ENCODE assay signal across 12 cellular contexts in genomic region chr20:60009826-60010616, GRCh38. TPM values are rescaled to one million over a fixed set of nuclear protein-coding genes. Genes with fewer than 3 reads are reported as not detected.
DNase-seq lines count a peak whose midpoint lies in the region; ATAC-seq and TF ChIP-seq lines count a peak whose summit lies in the region.
"Had no signal": no experiment of that assay in that cellular context is flagged by ENCODE, and none has a peak within 500 bp of the region (broad histone marks: within the 10 kb centered on the region; RNA-seq: fewer than 3 reads in every experiment).

No MANE protein-coding gene starts in this region.

- no peaks in the 10 kb centered on the region for H4K20me1 ChIP-seq in OCI-LY3 (ENCODE audit: insufficient read depth, low read length)

- no peak overlapping the region for H3K4me2 ChIP-seq in OCI-LY3 (ENCODE audit: low read length)

- H3K36me3 ChIP-seq in OCI-LY3 (replicated peaks; ENCODE audit: low read depth, low read length) = no peaks in the 10 kb centered on the region
- H3K36me3 ChIP-seq: colonic mucosa had no signal

- H3K4me3 Mint-ChIP-seq in activated naive CD8-positive, alpha-beta T cell = no peak overlapping the region
- H3K4me3 Mint-ChIP-seq in activated naive CD8-positive, alpha-beta T cell treated with anti-CD3 and anti-CD28 coated beads for 36 hours = no peak overlapping the region
- H3K4me3 Mint-ChIP-seq in stimulated activated effector memory CD8-positive, alpha-beta T cell treated with anti-CD3 and anti-CD28 coated beads, Interleukin-12 subunit alpha, Interleukin-12 subunit beta, amount 100 ng/mL, for 72 hours = no peak overlapping the region
- no peak overlapping the region for H3K4me3 Mint-ChIP-seq in activated T-cell treated with anti-CD3 and anti-CD28 coated beads, Interleukin-2, amount 50 U/mL, for 72 hours
- H3K4me3 Mint-ChIP-seq: activated T-cell treated with anti-CD3 and anti-CD28 coated beads, Interleukin-2, amount 50 U/mL, for 24 hours had no signal

- no peaks in the 10 kb centered on the region for H3K4me1 ChIP-seq in OCI-LY3 (ENCODE audit: low read length)
- H3K4me1 ChIP-seq: colonic mucosa had no signal

- DNase-seq in activated naive CD8-positive, alpha-beta T cell treated with anti-CD3 and anti-CD28 coated beads for 36 hours = no peak
- no peak for DNase-seq in fibroblast of villous mesenchyme (ENCODE audit: low read depth)
- DNase-seq in stimulated activated effector memory CD8-positive, alpha-beta T cell treated with anti-CD3 and anti-CD28 coated beads, Interleukin-12 subunit alpha, Interleukin-12 subunit beta, amount 100 ng/mL, for 72 hours (ENCODE audit: low spot score in 2 of 2) = peak in 1 of 2 donors; percentile 41
- no peak for DNase-seq in activated T-cell treated with anti-CD3 and anti-CD28 coated beads, Interleukin-2, amount 50 U/mL, for 72 hours
- no peak for DNase-seq in activated T-cell treated with anti-CD3 and anti-CD28 coated beads, Interleukin-2, amount 50 U/mL, for 48 hours
- DNase-seq: activated T-cell treated with anti-CD3 and anti-CD28 coated beads, Interleukin-2, amount 50 U/mL, for 24 hours; colonic mucosa; NCI-H2029; T-helper 2 cell had no signal

- TF ChIP-seq CTCF in OCI-LY3 (IDR thresholded peaks at IDR 0.05; ENCODE audit: low read depth, low read length) (peak; percentile 55), fibroblast of villous mesenchyme (IDR thresholded peaks at IDR 0.05; ENCODE audit: insufficient read depth, low read depth, low read length) (peak; percentile 27)

- H3K27ac ChIP-seq in OCI-LY3 (ENCODE audit: low read length) = no peak overlapping the region
- H3K27ac ChIP-seq: colonic mucosa had no signal

- H3K79me2 ChIP-seq in OCI-LY3 (ENCODE audit: low read length) = no peaks in the 10 kb centered on the region

- no peaks in the 10 kb centered on the region for H3K9me3 ChIP-seq in OCI-LY3 (ENCODE audit: insufficient read depth, low read length)
- H3K9me3 ChIP-seq: colonic mucosa had no signal

- H3K27me3 Mint-ChIP-seq in activated naive CD8-positive, alpha-beta T cell = no peaks in the 10 kb centered on the region
- H3K27me3 Mint-ChIP-seq in activated naive CD8-positive, alpha-beta T cell treated with anti-CD3 and anti-CD28 coated beads for 36 hours = peaks cover 4% of the 10 kb centered on the region
- H3K27me3 Mint-ChIP-seq in activated T-cell treated with anti-CD3 and anti-CD28 coated beads, Interleukin-2, amount 50 U/mL, for 72 hours (ENCODE audit: low read depth) = peaks cover 7% of the 10 kb centered on the region
- H3K27me3 Mint-ChIP-seq: activated T-cell treated with anti-CD3 and anti-CD28 coated beads, Interleukin-2, amount 50 U/mL, for 24 hours had no signal

- H2AFZ ChIP-seq in OCI-LY3 (ENCODE audit: low read depth, low read length) = no peak overlapping the region

- peaks cover 4% of the 10 kb centered on the region; the same call in 1 of the 2 replicates for H3K27me3 ChIP-seq in OCI-LY3 (ENCODE audit: low read depth, low read length)
- H3K27me3 ChIP-seq: colonic mucosa had no signal

- no peak overlapping the region for H3K9ac ChIP-seq in OCI-LY3 (ENCODE audit: low read length)

- H3K36me3 Mint-ChIP-seq in activated naive CD8-positive, alpha-beta T cell = peaks cover 6% of the 10 kb centered on the region
- H3K36me3 Mint-ChIP-seq in activated naive CD8-positive, alpha-beta T cell treated with anti-CD3 and anti-CD28 coated beads for 36 hours = no peaks in the 10 kb centered on the region
- no peaks in the 10 kb centered on the region for H3K36me3 Mint-ChIP-seq in stimulated activated effector memory CD8-positive, alpha-beta T cell treated with anti-CD3 and anti-CD28 coated beads, Interleukin-12 subunit alpha, Interleukin-12 subunit beta, amount 100 ng/mL, for 72 hours
- H3K36me3 Mint-ChIP-seq in activated T-cell treated with anti-CD3 and anti-CD28 coated beads, Interleukin-2, amount 50 U/mL, for 72 hours (ENCODE audit: insufficient read depth in 2 of 2) = no peaks in the 10 kb centered on the region

- H3K4me3 ChIP-seq in OCI-LY3 (ENCODE audit: low read length) (no peak overlapping the region), fibroblast of villous mesenchyme (ENCODE audit: low read depth, low read length) (no peak overlapping the region)
- H3K4me3 ChIP-seq: colonic mucosa had no signal

- no peaks in the 10 kb centered on the region for H3K9me3 Mint-ChIP-seq in activated naive CD8-positive, alpha-beta T cell (ENCODE audit: low read depth)
- no peaks in the 10 kb centered on the region for H3K9me3 Mint-ChIP-seq in activated naive CD8-positive, alpha-beta T cell treated with anti-CD3 and anti-CD28 coated beads for 36 hours
- no peaks in the 10 kb centered on the region for H3K9me3 Mint-ChIP-seq in stimulated activated effector memory CD8-positive, alpha-beta T cell treated with anti-CD3 and anti-CD28 coated beads, Interleukin-12 subunit alpha, Interleukin-12 subunit beta, amount 100 ng/mL, for 72 hours
- no peaks in the 10 kb centered on the region for H3K9me3 Mint-ChIP-seq in activated T-cell treated with anti-CD3 and anti-CD28 coated beads, Interleukin-2, amount 50 U/mL, for 72 hours
- H3K9me3 Mint-ChIP-seq: activated T-cell treated with anti-CD3 and anti-CD28 coated beads, Interleukin-2, amount 50 U/mL, for 24 hours had no signal

- H3K27ac Mint-ChIP-seq in activated naive CD8-positive, alpha-beta T cell = peak overlapping the region; percentile 9
- H3K27ac Mint-ChIP-seq in activated naive CD8-positive, alpha-beta T cell treated with anti-CD3 and anti-CD28 coated beads for 36 hours = no peak overlapping the region
- peak overlapping the region; percentile 74 for H3K27ac Mint-ChIP-seq in stimulated activated effector memory CD8-positive, alpha-beta T cell treated with anti-CD3 and anti-CD28 coated beads, Interleukin-12 subunit alpha, Interleukin-12 subunit beta, amount 100 ng/mL, for 72 hours
- H3K27ac Mint-ChIP-seq in activated T-cell treated with anti-CD3 and anti-CD28 coated beads, Interleukin-2, amount 50 U/mL, for 72 hours = no peak overlapping the region
- H3K27ac Mint-ChIP-seq: activated T-cell treated with anti-CD3 and anti-CD28 coated beads, Interleukin-2, amount 50 U/mL, for 24 hours had no signal

- peaks cover 23% of the 10 kb centered on the region for H3K4me1 Mint-ChIP-seq in activated naive CD8-positive, alpha-beta T cell (ENCODE audit: low read depth)
- H3K4me1 Mint-ChIP-seq in activated naive CD8-positive, alpha-beta T cell treated with anti-CD3 and anti-CD28 coated beads for 36 hours = peaks cover 19% of the 10 kb centered on the region
- peaks cover 38% of the 10 kb centered on the region for H3K4me1 Mint-ChIP-seq in stimulated activated effector memory CD8-positive, alpha-beta T cell treated with anti-CD3 and anti-CD28 coated beads, Interleukin-12 subunit alpha, Interleukin-12 subunit beta, amount 100 ng/mL, for 72 hours
- H3K4me1 Mint-ChIP-seq in activated T-cell treated with anti-CD3 and anti-CD28 coated beads, Interleukin-2, amount 50 U/mL, for 72 hours (ENCODE audit: low read depth) = peaks cover 22% of the 10 kb centered on the region

- ATAC-seq in stimulated activated effector memory CD8-positive, alpha-beta T cell treated with anti-CD3 and anti-CD28 coated beads, Interleukin-12 subunit alpha, Interleukin-12 subunit beta, amount 100 ng/mL, for 72 hours = no peak
- ATAC-seq in GM18517 (IDR thresholded peaks at IDR 0.05; ENCODE audit: unreplicated experiment) = no peak
- no peak for ATAC-seq in activated T-cell treated with anti-CD3 and anti-CD28 coated beads, Interleukin-2, amount 50 U/mL, for 72 hours (replicated peaks in 1 of 2)

RNA-seq across cellular contexts. Expression of gene CDH26, which starts 51.8 kb away (rescaled TPM):
- total RNA-seq in activated naive CD8-positive, alpha-beta T cell treated with anti-CD3 and anti-CD28 coated beads for 36 hours = under 1 TPM; 0.52 to 0.66 TPM
- 0.32 and 0.86 TPM in 2 replicates for total RNA-seq in fibroblast of villous mesenchyme
- 1 to 10 TPM; 2.4 to 3.1 TPM for total RNA-seq in activated T-cell treated with anti-CD3 and anti-CD28 coated beads, Interleukin-2, amount 50 U/mL, for 72 hours

Comparison
In these comparisons a context has a peak if more than half of its experiments do, and no peak if none do; other contexts are left out.
1. H3K27ac Mint-ChIP-seq: peak in activated naive CD8-positive, alpha-beta T cell (single experiment) and stimulated activated effector memory CD8-positive, alpha-beta T cell treated with anti-CD3 and anti-CD28 coated beads, Interleukin-12 subunit alpha, Interleukin-12 subunit beta, amount 100 ng/mL, for 72 hours (single experiment); none in activated naive CD8-positive, alpha-beta T cell treated with anti-CD3 and anti-CD28 coated beads for 36 hours (single experiment) and activated T-cell treated with anti-CD3 and anti-CD28 coated beads, Interleukin-2, amount 50 U/mL, for 72 hours (single experiment).